In genomic region chr4:87121332-87122065, GRCh38 we compare ENCODE assay signal across 14 cellular contexts.
A peak's percentile ranks its signal among the peaks of the same experiment; 100 is the strongest.
DNase-seq lines count a peak whose midpoint lies in the region; ATAC-seq and TF ChIP-seq lines count a peak whose summit lies in the region.
"Had no signal": no experiment of that assay in that cellular context is flagged by ENCODE, and none has a peak within 500 bp of the region (broad histone marks: within the 10 kb centered on the region; RNA-seq: fewer than 3 reads in every experiment).

No MANE protein-coding gene starts in this region.

- TF ChIP-seq CTCF in heart right ventricle (IDR thresholded peaks at IDR 0.05) (no peak), gastrocnemius medialis (IDR thresholded peaks at IDR 0.05 in 4 of 5, conservative IDR thresholded peaks at IDR 0.05 in 1 of 5) (no peak)

- 54 to 69% methylated on average over 4 of the region's 4 CpGs for WGBS in heart right ventricle, 2 donors

- no peaks in the 10 kb centered on the region for H3K9me3 ChIP-seq in heart right ventricle
- H3K9me3 ChIP-seq in gastrocnemius medialis = no peaks in the 10 kb centered on the region

- intact Hi-C loops in heart right ventricle (cut with DNase I) = no loop called here
- intact Hi-C loops in gastrocnemius medialis (cut with DNase I; ENCODE audit: low total_unique reads) = no loop called here

- no peaks in the 10 kb centered on the region for H3K27me3 Mint-ChIP-seq in activated T-helper 17 cell treated with anti-CD3 and anti-CD28 coated beads, Interleukin-2, amount 50 U/mL, for 72 hours
- H3K27me3 Mint-ChIP-seq in stimulated activated naive CD8-positive, alpha-beta T cell treated with anti-CD3 and anti-CD28 coated beads, Interleukin-15, amount 100 ng/mL, for 72 hours = no peaks in the 10 kb centered on the region
- H3K27me3 Mint-ChIP-seq: naive B cell had no signal

- peak overlapping the region; percentile 70 for H3K27ac Mint-ChIP-seq in activated T-helper 17 cell treated with anti-CD3 and anti-CD28 coated beads, Interleukin-2, amount 50 U/mL, for 72 hours
- no peak overlapping the region for H3K27ac Mint-ChIP-seq in stimulated activated naive CD8-positive, alpha-beta T cell treated with anti-CD3 and anti-CD28 coated beads, Interleukin-15, amount 100 ng/mL, for 72 hours

- peak; percentile 57 for DNase-seq in DMS 273 (lab: John Stamatoyannopoulos, UW; ENCODE audit: unreplicated experiment)
- no peak for DNase-seq in heart right ventricle
- DNase-seq in gastrocnemius medialis = peak in 1 of 2 donors; percentile 28
- DNase-seq in stimulated activated naive CD8-positive, alpha-beta T cell treated with anti-CD3 and anti-CD28 coated beads, Interleukin-15, amount 100 ng/mL, for 72 hours = no peak
- DNase-seq in NCI-H187 treated with DMSO at 0.1 percent for 48 hours (lab: John Stamatoyannopoulos, UW) = no peak
- DNase-seq: amniotic stem cell, DND-41, naive B cell, NCI-H1092 treated with DMSO at 0.1 percent for 48 hours had no signal

- H3K4me3 ChIP-seq in heart right ventricle = no peak overlapping the region
- H3K4me3 ChIP-seq in gastrocnemius medialis = peak overlapping the region in 2 of 4 donors; percentile 4 to 30

- H3K4me1 Mint-ChIP-seq in activated T-helper 17 cell treated with anti-CD3 and anti-CD28 coated beads, Interleukin-2, amount 50 U/mL, for 72 hours = peaks cover 13% of the 10 kb centered on the region
- H3K4me1 Mint-ChIP-seq in stimulated activated naive CD8-positive, alpha-beta T cell treated with anti-CD3 and anti-CD28 coated beads, Interleukin-15, amount 100 ng/mL, for 72 hours = peaks cover 13% of the 10 kb centered on the region

- in situ Hi-C loops in gastrocnemius medialis (cut with MboI; ENCODE audit: low sequenced_read_pairs in 4 of 4) = loop anchor here in 1 of 4 donors (25.0 kb wide), 1 partner anchor 109 kb away; no protein-coding TSS in a partner anchor

- H3K27ac ChIP-seq in heart right ventricle (peak overlapping the region; percentile 62 to 90 (median 83)), gastrocnemius medialis (peak overlapping the region; percentile 76 to 87 (median 82))

- H3K4me1 ChIP-seq in heart right ventricle = peaks cover 0 to 66% (median 42%) of the 10 kb centered on the region in 9 donors
- H3K4me1 ChIP-seq in gastrocnemius medialis = peaks cover 53 to 73% of the 10 kb centered on the region in 2 donors

- peaks cover 92% of the 10 kb centered on the region for H3K36me3 Mint-ChIP-seq in activated T-helper 17 cell treated with anti-CD3 and anti-CD28 coated beads, Interleukin-2, amount 50 U/mL, for 72 hours (ENCODE audit: low read depth)

- no peaks in the 10 kb centered on the region for H3K9me3 Mint-ChIP-seq in activated T-helper 17 cell treated with anti-CD3 and anti-CD28 coated beads, Interleukin-2, amount 50 U/mL, for 72 hours
- no peaks in the 10 kb centered on the region for H3K9me3 Mint-ChIP-seq in stimulated activated naive CD8-positive, alpha-beta T cell treated with anti-CD3 and anti-CD28 coated beads, Interleukin-15, amount 100 ng/mL, for 72 hours
- H3K9me3 Mint-ChIP-seq: naive B cell had no signal

- H3K27me3 ChIP-seq in heart right ventricle (no peaks in the 10 kb centered on the region), gastrocnemius medialis (no peaks in the 10 kb centered on the region)

- no peak overlapping the region for H3K4me3 Mint-ChIP-seq in activated T-helper 17 cell treated with anti-CD3 and anti-CD28 coated beads, Interleukin-2, amount 50 U/mL, for 72 hours
- no peak overlapping the region for H3K4me3 Mint-ChIP-seq in stimulated activated naive CD8-positive, alpha-beta T cell treated with anti-CD3 and anti-CD28 coated beads, Interleukin-15, amount 100 ng/mL, for 72 hours

- peaks cover 0 to 93% (median 25%) of the 10 kb centered on the region in 9 donors for H3K36me3 ChIP-seq in heart right ventricle
- H3K36me3 ChIP-seq in gastrocnemius medialis = peaks cover 0 to 21% of the 10 kb centered on the region in 2 donors

- no peak for TF ChIP-seq POLR2A in gastrocnemius medialis (IDR thresholded peaks at IDR 0.05)

- ATAC-seq in activated T-helper 17 cell treated with anti-CD3 and anti-CD28 coated beads, Interleukin-2, amount 50 U/mL, for 72 hours (replicated peaks) = no peak
- ATAC-seq in heart right ventricle = peak in 5 of 8 donors; percentile 7 to 59 (median 31)
- peak; percentile 40 to 49 for ATAC-seq in gastrocnemius medialis
- ATAC-seq in stimulated activated naive CD8-positive, alpha-beta T cell treated with anti-CD3 and anti-CD28 coated beads, Interleukin-15, amount 100 ng/mL, for 72 hours = no peak
- no peak for ATAC-seq in HG03439 (IDR thresholded peaks at IDR 0.05; ENCODE audit: unreplicated experiment)
- ATAC-seq in GM18511 (IDR thresholded peaks at IDR 0.05; ENCODE audit: unreplicated experiment) = no peak
- ATAC-seq: activated CD4-positive, CD25-positive, alpha-beta regulatory T cell treated with anti-CD3 and anti-CD28 coated beads, Interleukin-2, amount 50 U/mL, for 24 hours; HCT116 had no signal

Comparison
In these comparisons a context has a peak if more than half of its experiments do, and no peak if none do; other contexts are left out.
1. ATAC-seq: peak in heart right ventricle (5 of 8) and gastrocnemius medialis (2 of 2); none in activated T-helper 17 cell treated with anti-CD3 and anti-CD28 coated beads, Interleukin-2, amount 50 U/mL, for 72 hours (single experiment), stimulated activated naive CD8-positive, alpha-beta T cell treated with anti-CD3 and anti-CD28 coated beads, Interleukin-15, amount 100 ng/mL, for 72 hours (single experiment), HG03439 (single experiment) and GM18511 (single experiment).